ENCODE assay signal across 8 cellular contexts in the genomic region with DNA sequence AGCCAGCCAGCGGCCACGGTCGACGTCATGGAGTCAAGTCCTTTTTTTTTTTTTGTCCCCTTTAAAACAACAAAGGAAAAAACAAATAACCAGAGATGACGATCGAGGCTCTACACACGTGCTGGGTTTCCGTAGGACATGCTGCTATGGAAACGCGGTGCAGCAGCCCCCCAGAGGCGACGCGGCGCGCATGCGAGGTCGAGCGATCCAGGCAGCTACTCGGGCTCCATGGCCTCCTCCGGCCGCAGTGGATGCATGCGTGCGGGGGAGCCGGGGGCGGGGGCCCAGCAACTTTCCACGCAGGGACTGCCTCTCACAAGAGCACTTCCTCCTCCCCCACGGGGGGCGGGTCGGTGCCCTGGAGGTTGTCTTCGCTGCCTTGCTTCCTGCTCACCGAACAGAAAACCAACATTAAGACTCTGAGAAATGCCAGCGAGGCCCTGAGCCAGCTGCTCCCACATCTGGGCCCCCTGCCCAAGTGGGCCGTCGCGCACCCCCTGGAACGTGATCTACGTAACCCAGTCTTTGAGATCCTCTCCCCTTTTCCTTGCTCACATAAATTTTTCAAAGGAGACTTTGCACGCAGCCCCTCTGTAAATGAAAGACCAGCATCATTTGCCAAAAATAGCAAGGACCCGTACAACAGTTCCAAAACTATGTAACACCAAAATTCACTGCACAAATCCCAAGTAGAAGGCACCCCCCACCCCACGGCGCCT. TPM values are rescaled to one million over a fixed set of nuclear protein-coding genes. Genes with fewer than 3 reads are reported as not detected.
DNase-seq lines count a peak whose midpoint lies in the region; ATAC-seq, FAIRE-seq and TF ChIP-seq lines count a peak whose summit lies in the region.

No MANE protein-coding gene starts in this region.

- H3K36me3 Mint-ChIP-seq in memory B cell: peaks cover 9% of the 10 kb centered on the region

- H3K9ac ChIP-seq in BLaER1 (0 out of 2 replicates have a peak overlapping the region, but pooled peaks have one; percentile 8), K562 (ENCODE audit: insufficient read depth in 1 of 2, low read depth in 2 of 2, low read length in 2 of 2) (peak overlapping the region in 1 of 2 experiments; percentile 1; a peak in 1 of 4 replicates)

- H3K9me3 ChIP-seq in BLaER1 (no peaks in the 10 kb centered on the region), K562 (replicated peaks; ENCODE audit: control insufficient read depth, insufficient read depth, low read depth, low read length) (no peaks in the 10 kb centered on the region)

- no peak for FAIRE-seq in K562 (lab: Jason Lieb, UNC)

- H3K27me3 ChIP-seq in BLaER1: no peaks in the 10 kb centered on the region
- no peaks in the 10 kb centered on the region for H3K27me3 ChIP-seq in K562 (ENCODE audit: control insufficient read depth in 2 of 2, insufficient read depth in 2 of 2, low read length in 2 of 2)

- BruUV-seq in K562 (replicated peaks; lab: Mats Ljungman, UMichigan): no TSS peak

- no peaks in the 10 kb centered on the region for H3K27me3 Mint-ChIP-seq in memory B cell

- H3K27ac ChIP-seq in BLaER1 (peak overlapping the region; percentile 25), VCaP (peak overlapping the region; percentile 24; the same call in 1 of the 2 replicates), K562 (ENCODE audit: extremely low read depth, low read depth, low read length) (no peak overlapping the region)

- H2AFZ ChIP-seq in K562 (ENCODE audit: low read depth, low read length): no peak overlapping the region

- H3K4me1 Mint-ChIP-seq in memory B cell: peaks cover 13% of the 10 kb centered on the region

- no peak for TF ChIP-seq POLR2A in K562 (conservative IDR thresholded peaks at IDR 0.05)

- TF ChIP-seq RAD21 in K562 (CRISPR knock-in tag; conservative IDR thresholded peaks at IDR 0.05 in 1 of 2, IDR thresholded peaks at IDR 0.05 in 1 of 2): no peak

- H3K4me1 ChIP-seq in BLaER1 (peaks cover 45% of the 10 kb centered on the region), K562 (replicated peaks in 1 of 2; ENCODE audit: control insufficient read depth in 2 of 2, insufficient read depth in 2 of 2, low read length in 2 of 2) (peaks cover 0 to 14% of the 10 kb centered on the region in 2 experiments; a peak in 3 of 5 replicates)

- intact Hi-C loops in K562 (cut with micrococcal nuclease): no loop called here

- no peaks in the 10 kb centered on the region for H3K9me3 Mint-ChIP-seq in memory B cell

- in situ Hi-C loops in K562 (cut with MboI): no loop called here

- H3K79me2 ChIP-seq in K562 (ENCODE audit: control insufficient read depth, insufficient read depth, low read length): no peaks in the 10 kb centered on the region

- peaks cover 84% of the 10 kb centered on the region for H3K36me3 ChIP-seq in BLaER1
- peaks cover 41% of the 10 kb centered on the region; the same call in 2 of the 3 replicates for H3K36me3 ChIP-seq in K562 (ENCODE audit: control insufficient read depth, insufficient read depth, low read length)

- peak; percentile 33 to 69 (median 62) for DNase-seq in K562 (ENCODE audit: extremely low read depth in 1 of 4, low spot score in 3 of 4)
- DNase-seq in memory B cell (ENCODE audit: low spot score in 2 of 2): peak; percentile 58 to 69
- peak; percentile 71 to 73 for DNase-seq in stimulated activated CD8-positive, alpha-beta memory T cell treated with anti-CD3 and anti-CD28 coated beads, Interleukin-15, amount 100 ng/mL, for 48 hours (ENCODE audit: low read depth in 2 of 2)
- no peak for DNase-seq in NCI-H526 treated with DMSO at 0.1 percent for 48 hours (lab: John Stamatoyannopoulos, UW)

- POLR2A ChIA-PET in K562 (lab: Yijun Ruan, JAX): interaction anchor here (0.6 to 1.7 kb wide), 3 partner anchors 22 to 45 kb away, joined by 3 to 8 read pairs (median 3); no protein-coding TSS in a partner anchor

- H3K9me1 ChIP-seq in K562 (ENCODE audit: control insufficient read depth, insufficient read depth, low read length): no peaks in the 10 kb centered on the region

- TF ChIP-seq CTCF in VCaP (conservative IDR thresholded peaks at IDR 0.05) (no peak), K562 (IDR thresholded peaks at IDR 0.05 in 2 of 3, conservative IDR thresholded peaks at IDR 0.05 in 1 of 3; ENCODE audit: insufficient read depth in 2 of 3, low read depth in 1 of 3, low read length in 3 of 3) (no peak)

- no peak for TF ChIP-seq EP300 in K562 (IDR thresholded peaks at IDR 0.05; ENCODE audit: low read length)

- H3K27ac Mint-ChIP-seq in memory B cell: peak overlapping the region; percentile 88

- CTCF ChIA-PET in K562 (lab: Yijun Ruan, JAX; ENCODE audit: low intra/inter-chr PET ratio): no interaction called here

- H3K4me2 ChIP-seq in BLaER1 (peak overlapping the region; percentile 71), K562 (ENCODE audit: insufficient read depth, low read length) (no peak overlapping the region)

- 76% methylated on average over 38 of the region's 41 CpGs for whole genome bisulfite sequencing in K562 (ENCODE audit: insufficient coverage, low coverage, missing lambda C conversion rate)

- H3K4me3 ChIP-seq in BLaER1: no peak overlapping the region
- H3K4me3 ChIP-seq in K562: no peak overlapping the region

- H4K20me1 ChIP-seq in BLaER1: no peaks in the 10 kb centered on the region
- H4K20me1 ChIP-seq in K562 (replicated peaks; ENCODE audit: control insufficient read depth, insufficient read depth, low read length): peaks cover 5% of the 10 kb centered on the region; the same call in 1 of the 2 replicates

- ATAC-seq in K562: peak; percentile 57
- ATAC-seq in memory B cell (ENCODE audit: low read depth): peak; percentile 92
- no peak for ATAC-seq in HG02642 (IDR thresholded peaks at IDR 0.05; ENCODE audit: poor library complexity, unreplicated experiment)
- ATAC-seq in GM18519 (IDR thresholded peaks at IDR 0.05; ENCODE audit: low FRiP score, unreplicated experiment): no peak

- peak overlapping the region; percentile 25 for H3K4me3 Mint-ChIP-seq in memory B cell

TF ChIP-seq in K562, 482 proteins besides CTCF, POLR2A, EP300 and RAD21:
- TF ChIP-seq POLR2G (IDR thresholded peaks at IDR 0.05; ENCODE audit: low read depth, low read length) (peak; percentile 45; the same call in 1 of the 2 replicates), SPI1 (IDR thresholded peaks at IDR 0.05; ENCODE audit: borderline replicate concordance, low read depth, low read length) (0 out of 2 replicates have a peak, but pooled peaks have one; percentile 15), CXXC5 (CRISPR knock-in tag; IDR thresholded peaks at IDR 0.05) (no peak), EGR1 (conservative IDR thresholded peaks at IDR 0.05) (peak; percentile 48)
- TF ChIP-seq, protein P1, sequence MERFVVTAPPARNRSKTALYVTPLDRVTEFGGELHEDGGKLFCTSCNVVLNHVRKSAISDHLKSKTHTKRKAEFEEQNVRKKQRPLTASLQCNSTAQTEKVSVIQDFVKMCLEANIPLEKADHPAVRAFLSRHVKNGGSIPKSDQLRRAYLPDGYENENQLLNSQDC (CRISPR knock-in tag; IDR thresholded peaks at IDR 0.05): no peak

RNA-seq across cellular contexts. Expression of a gene that starts 30.7 kb away (rescaled TPM):
- total RNA-seq in K562 (2011; cell fraction: chromatin; rRNA removed; ENCODE audit: low replicate concordance): 40.9 and 60.5 TPM in 2 replicates
- total RNA-seq in K562 (2011; cell fraction: nucleolus; rRNA removed): 47.8 and 47.9 TPM in 2 replicates
- total RNA-seq in K562 (2011; cell fraction: nucleoplasm; rRNA removed): 55.4 and 61.5 TPM in 2 replicates
- total RNA-seq in K562 (2014; rRNA removed) (14.3 and 18.9 TPM in 2 replicates), K562 (2014; rRNA removed; fragmentation: Illumina TruSeq; extraction: Trizol) (7.8 and 9.6 TPM in 2 replicates), K562 (2015; rRNA removed; fragmentation: Illumina TruSeq; extraction: Trizol) (8.3 and 10.5 TPM in 2 replicates), K562 (2021) (12.8 and 14.2 TPM in 2 replicates)
- polyA plus RNA-seq in K562 (2011; rRNA removed) (15.4 and 20.8 TPM in 2 replicates), K562 (2014; fragmentation: Illumina TruSeq; extraction: Trizol) (11.7 and 13.0 TPM in 2 replicates), K562 (2014; fragmentation: Nextera tagmentation; extraction: Ambion mirVana) (1 to 10 TPM; 6.6 to 10.0 TPM), K562 (2014; rRNA removed) (21.5 and 23.4 TPM in 2 replicates)
- polyA plus RNA-seq in K562 (2011; cell fraction: cytosol; rRNA removed): 21.4 and 26.2 TPM in 2 replicates
- 26.6 and 29.1 TPM in 2 replicates for polyA plus RNA-seq in K562 (2011; cell fraction: nucleus; rRNA removed)
- polyA plus RNA-seq in K562 (2012): 12.8 and 57.1 TPM in 2 replicates
- 14.9 and 19.2 TPM in 2 replicates for polyA minus RNA-seq in K562 (2011; rRNA and poly(A)+ RNA removed)
- polyA minus RNA-seq in K562 (2011; cell fraction: cytosol; rRNA and poly(A)+ RNA removed): 5.3 and 9.4 TPM in 2 replicates
- 10.4 and 14.0 TPM in 2 replicates for polyA minus RNA-seq in K562 (2011; cell fraction: nucleus; rRNA and poly(A)+ RNA removed)

RNA-seq across cellular contexts. Expression of a gene that starts 55.9 kb away (rescaled TPM):
- 43.2 and 68.9 TPM in 2 replicates for total RNA-seq in K562 (2011; cell fraction: chromatin; rRNA removed; ENCODE audit: low replicate concordance)
- total RNA-seq in K562 (2011; cell fraction: nucleolus; rRNA removed): 40.5 and 41.3 TPM in 2 replicates
- total RNA-seq in K562 (2011; cell fraction: nucleoplasm; rRNA removed): 39.2 and 39.8 TPM in 2 replicates
- total RNA-seq in K562 (2014; rRNA removed): 18.8 and 21.1 TPM in 2 replicates
- total RNA-seq in K562 (2014; rRNA removed; fragmentation: Illumina TruSeq; extraction: Trizol): 12.6 and 12.7 TPM in 2 replicates
- 10.5 and 10.8 TPM in 2 replicates for total RNA-seq in K562 (2015; rRNA removed; fragmentation: Illumina TruSeq; extraction: Trizol)
- 30.8 and 32.0 TPM in 2 replicates for total RNA-seq in K562 (2021)
- polyA plus RNA-seq in K562 (2011; rRNA removed): 18.2 and 20.5 TPM in 2 replicates
- 19.2 and 26.4 TPM in 2 replicates for polyA plus RNA-seq in K562 (2011; cell fraction: cytosol; rRNA removed)
- polyA plus RNA-seq in K562 (2011; cell fraction: nucleus; rRNA removed): 40.6 and 54.1 TPM in 2 replicates
- 15.5 and 22.2 TPM in 2 replicates for polyA plus RNA-seq in K562 (2012)
- polyA plus RNA-seq in K562 (2014; fragmentation: Illumina TruSeq; extraction: Trizol): 22.0 and 22.3 TPM in 2 replicates
- 1 to 10 TPM; 4.3 to 5.4 TPM for polyA plus RNA-seq in K562 (2014; fragmentation: Nextera tagmentation; extraction: Ambion mirVana)
- 20.1 and 21.1 TPM in 2 replicates for polyA plus RNA-seq in K562 (2014; rRNA removed)
- 18.1 and 27.5 TPM in 2 replicates for polyA minus RNA-seq in K562 (2011; rRNA and poly(A)+ RNA removed)
- 18.8 and 19.5 TPM in 2 replicates for polyA minus RNA-seq in K562 (2011; cell fraction: cytosol; rRNA and poly(A)+ RNA removed)
- 25.4 and 26.8 TPM in 2 replicates for polyA minus RNA-seq in K562 (2011; cell fraction: nucleus; rRNA and poly(A)+ RNA removed)

Comparison
In these comparisons a context has a peak if more than half of its experiments do, and no peak if none do; other contexts are left out.
1. ATAC-seq: peak in K562 (single experiment) and memory B cell (single experiment); none in HG02642 (single experiment) and GM18519 (single experiment).